ENCODE assay signal across 15 cellular contexts in genomic region chr1:3305156-3305555, GRCh38.
DNase-seq lines count a peak whose midpoint lies in the region; ATAC-seq and TF ChIP-seq lines count a peak whose summit lies in the region.
"Had no signal": no experiment of that assay in that cellular context is flagged by ENCODE, and none has a peak within 500 bp of the region (broad histone marks: within the 10 kb centered on the region; RNA-seq: fewer than 3 reads in every experiment).

No MANE protein-coding gene starts in this region.

- TF ChIP-seq CTCF in brain (conservative IDR thresholded peaks at IDR 0.05) (no peak), neural crest cell (conservative IDR thresholded peaks at IDR 0.05) (no peak)

- ATAC-seq in stimulated activated memory B cell treated with anti-CD40 and anti-IgM and Interleukin-4, amounts not matched to agents 10 μg/mL and 1 μg/mL and 100 μg/mL, for 72 hours: peak; percentile 26
- ATAC-seq: A549; CD8-positive, alpha-beta T cell; GM12878 had no signal

- peaks cover 5% of the 10 kb centered on the region for H3K27me3 Mint-ChIP-seq in brain
- no peaks in the 10 kb centered on the region for H3K27me3 Mint-ChIP-seq in neural crest cell (ENCODE audit: low read depth)
- H3K27me3 Mint-ChIP-seq in stimulated activated memory B cell treated with anti-CD40 and anti-IgM and Interleukin-4, amounts not matched to agents 10 μg/mL and 1 μg/mL and 100 μg/mL, for 72 hours: peaks cover 13% of the 10 kb centered on the region

- peaks cover 26% of the 10 kb centered on the region for H3K4me1 Mint-ChIP-seq in brain
- H3K4me1 Mint-ChIP-seq in neural crest cell: peaks cover 11% of the 10 kb centered on the region
- H3K4me1 Mint-ChIP-seq in stimulated activated memory B cell treated with anti-CD40 and anti-IgM and Interleukin-4, amounts not matched to agents 10 μg/mL and 1 μg/mL and 100 μg/mL, for 72 hours: peaks cover 13% of the 10 kb centered on the region

- H3K4me3 Mint-ChIP-seq in brain (no peak overlapping the region), neural crest cell (no peak overlapping the region)
- no peak overlapping the region for H3K4me3 Mint-ChIP-seq in stimulated activated memory B cell treated with anti-CD40 and anti-IgM and Interleukin-4, amounts not matched to agents 10 μg/mL and 1 μg/mL and 100 μg/mL, for 72 hours
- H3K4me3 Mint-ChIP-seq: B cell; CD4-positive, alpha-beta T cell; CD8-positive, alpha-beta T cell had no signal

- H3K27ac Mint-ChIP-seq in brain (peak overlapping the region in 3 of 5 experiments; percentile 57 to 79 (median 76)), neural crest cell (ENCODE audit: unreplicated experiment) (peak overlapping the region; percentile 75)
- no peak overlapping the region for H3K27ac Mint-ChIP-seq in stimulated activated memory B cell treated with anti-CD40 and anti-IgM and Interleukin-4, amounts not matched to agents 10 μg/mL and 1 μg/mL and 100 μg/mL, for 72 hours
- H3K27ac Mint-ChIP-seq: B cell; CD4-positive, alpha-beta T cell; CD8-positive, alpha-beta T cell had no signal

- H3K36me3 Mint-ChIP-seq in brain (no peaks in the 10 kb centered on the region), neural crest cell (ENCODE audit: low read depth) (no peaks in the 10 kb centered on the region)
- H3K36me3 Mint-ChIP-seq in stimulated activated memory B cell treated with anti-CD40 and anti-IgM and Interleukin-4, amounts not matched to agents 10 μg/mL and 1 μg/mL and 100 μg/mL, for 72 hours: no peaks in the 10 kb centered on the region
- H3K36me3 Mint-ChIP-seq: CD8-positive, alpha-beta T cell had no signal

- DNase-seq in neural crest cell (ENCODE audit: low read depth, low spot score) (no peak), NCI-H2029 treated with DMSO at 0.1 percent for 48 hours (lab: John Stamatoyannopoulos, UW) (no peak)
- DNase-seq in activated naive CD4-positive, alpha-beta T cell treated with anti-CD3 and anti-CD28 coated beads, Interleukin-2, amount 50 U/mL, for 16 hours: no peak
- DNase-seq: AML-193; Caco-2; Calu3; CD4-positive, alpha-beta T cell; DMS79 treated with DMSO at 0.1 percent for 48 hours; GF-D8 had no signal

- H3K9me3 Mint-ChIP-seq in brain (peaks cover 4 to 17% (median 5%) of the 10 kb centered on the region in 5 experiments), neural crest cell (no peaks in the 10 kb centered on the region)
- H3K9me3 Mint-ChIP-seq in stimulated activated memory B cell treated with anti-CD40 and anti-IgM and Interleukin-4, amounts not matched to agents 10 μg/mL and 1 μg/mL and 100 μg/mL, for 72 hours: no peaks in the 10 kb centered on the region
- H3K9me3 Mint-ChIP-seq: CD4-positive, alpha-beta T cell; CD8-positive, alpha-beta T cell had no signal
